In the genomic region with DNA sequence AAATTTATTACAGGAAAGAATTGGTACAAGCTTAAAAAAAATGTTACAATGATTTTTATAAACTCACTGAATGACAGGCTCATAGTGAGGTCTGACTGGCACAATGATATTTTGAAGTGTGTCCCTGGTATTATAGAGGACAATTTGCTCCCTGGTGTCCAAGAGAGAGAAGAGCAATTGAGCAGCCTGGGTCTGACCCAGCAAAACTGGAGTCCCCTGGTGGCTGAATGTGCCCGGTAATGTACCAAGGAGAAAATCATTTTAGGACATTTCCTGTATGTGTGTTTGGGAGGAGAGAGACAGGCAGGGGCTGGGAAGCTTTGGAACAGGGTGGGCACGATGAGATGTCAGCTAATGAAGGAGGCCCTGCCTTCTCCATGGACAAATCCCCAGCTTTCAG, we compare ENCODE assay signal across 8 cellular contexts.
DNase-seq lines count a peak whose midpoint lies in the region; ATAC-seq and TF ChIP-seq lines count a peak whose summit lies in the region.

No MANE protein-coding gene starts in this region.

- H3K36me3 ChIP-seq in DND-41 (ENCODE audit: insufficient read depth, low read length), result no peaks in the 10 kb centered on the region
- no peaks in the 10 kb centered on the region for H3K36me3 ChIP-seq in Loucy (ENCODE audit: insufficient read depth, low read length)

- H3K9me3 ChIP-seq in DND-41 (ENCODE audit: insufficient read depth, low read length, severe bottlenecking) (no peaks in the 10 kb centered on the region), Loucy (ENCODE audit: insufficient read depth, low read depth, low read length) (no peaks in the 10 kb centered on the region)

- no peaks in the 10 kb centered on the region for H3K27me3 ChIP-seq in DND-41 (ENCODE audit: insufficient read depth, low read length, poor library complexity)
- no peaks in the 10 kb centered on the region for H3K27me3 ChIP-seq in Loucy (ENCODE audit: insufficient read depth, low read length, poor library complexity, severe bottlenecking)

- ATAC-seq in DND-41 (ENCODE audit: insufficient read depth, low read depth) (no peak), HG03378 (IDR thresholded peaks at IDR 0.05; ENCODE audit: unreplicated experiment) (no peak), GM21360 (IDR thresholded peaks at IDR 0.05; ENCODE audit: unreplicated experiment) (no peak), GM18520 (IDR thresholded peaks at IDR 0.05; ENCODE audit: unreplicated experiment) (no peak)

- H3K4me1 ChIP-seq in DND-41 (ENCODE audit: insufficient read depth, low read length) (no peaks in the 10 kb centered on the region), Loucy (ENCODE audit: insufficient read depth, low read length, poor library complexity, severe bottlenecking) (peaks cover 25% of the 10 kb centered on the region)

- H3K9ac ChIP-seq in DND-41 (ENCODE audit: low read depth, low read length) (no peak overlapping the region), Loucy (ENCODE audit: low read depth, low read length, poor library complexity, severe bottlenecking) (no peak overlapping the region)

- H3K79me2 ChIP-seq in DND-41 (ENCODE audit: insufficient read depth, low read length) (no peaks in the 10 kb centered on the region), Loucy (ENCODE audit: insufficient read depth, low read length) (no peaks in the 10 kb centered on the region)

- no peak overlapping the region for H3K27ac ChIP-seq in DND-41 (ENCODE audit: low read length)

- H3K9me2 ChIP-seq in Loucy (replicated peaks; ENCODE audit: low read depth, low read length), result no peaks in the 10 kb centered on the region

- H3F3A ChIP-seq in Loucy (ENCODE audit: low read depth), result no peaks in the 10 kb centered on the region

- H3K4me2 ChIP-seq in DND-41 (ENCODE audit: insufficient read depth, low read length) (no peak overlapping the region), Loucy (ENCODE audit: low read depth, low read length, poor library complexity, severe bottlenecking) (no peak overlapping the region)

- H4K20me1 ChIP-seq in DND-41 (ENCODE audit: insufficient read depth, low read length) (no peaks in the 10 kb centered on the region), Loucy (ENCODE audit: insufficient read depth, low read length, poor library complexity, severe bottlenecking) (no peaks in the 10 kb centered on the region)

- DNase-seq in DND-41 (no peak), astrocyte of the hippocampus (ENCODE audit: low read depth, low spot score) (peak; percentile 45), kidney tubule cell (ENCODE audit: low spot score) (peak; percentile 61)
- no peak for DNase-seq in stimulated activated CD8-positive, alpha-beta memory T cell treated with anti-CD3 and anti-CD28 coated beads, Interleukin-4, amount 100 ng/mL, for 48 hours

- H3K4me3 ChIP-seq in DND-41 (ENCODE audit: low read depth in 1 of 2, low read length in 2 of 2), result no peak overlapping the region
- no peak overlapping the region for H3K4me3 ChIP-seq in Loucy (ENCODE audit: low read length, poor library complexity, severe bottlenecking)

- H2AFZ ChIP-seq in DND-41 (ENCODE audit: low read depth, low read length) (no peak overlapping the region), Loucy (ENCODE audit: low read length) (no peak overlapping the region)

- TF ChIP-seq CTCF in DND-41 (IDR thresholded peaks at IDR 0.05; ENCODE audit: borderline replicate concordance, extremely low read depth, low read length, poor library complexity, severe bottlenecking) (peak; percentile 18), Loucy (conservative IDR thresholded peaks at IDR 0.05; ENCODE audit: low read length) (peak; percentile 75)

Comparison
In these comparisons a context has a peak if more than half of its experiments do, and no peak if none do; other contexts are left out.
1. DNase-seq: peak in astrocyte of the hippocampus (single experiment) and kidney tubule cell (single experiment); none in DND-41 (single experiment) and stimulated activated CD8-positive, alpha-beta memory T cell treated with anti-CD3 and anti-CD28 coated beads, Interleukin-4, amount 100 ng/mL, for 48 hours (single experiment).